8 cellular contexts compared by ENCODE assay signal in the genomic region with DNA sequence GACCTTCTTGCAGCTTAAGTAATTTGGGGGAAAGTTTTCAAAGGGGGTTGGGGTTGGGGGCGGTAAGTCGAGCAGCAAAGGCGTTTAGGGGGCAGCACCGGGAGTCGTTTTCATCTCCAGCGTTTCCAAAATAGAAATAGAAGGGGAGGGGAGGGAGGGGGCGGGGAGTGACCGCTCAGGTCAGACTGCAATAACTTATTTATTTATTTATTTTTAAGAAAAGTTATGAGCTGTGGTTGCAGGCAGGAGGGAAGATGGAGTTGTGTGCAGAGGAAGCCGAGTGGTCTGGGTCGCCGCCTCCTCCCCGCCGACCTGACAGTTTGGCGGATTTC. TPM values are rescaled to one million over a fixed set of nuclear protein-coding genes. Genes with fewer than 3 reads are reported as not detected.
A peak's percentile ranks its signal among the peaks of the same experiment; 100 is the strongest.
DNase-seq lines count a peak whose midpoint lies in the region; ATAC-seq, FAIRE-seq and TF ChIP-seq lines count a peak whose summit lies in the region.

No MANE protein-coding gene starts in this region.

- H2AFZ ChIP-seq in Karpas-422 (ENCODE audit: low read length) = no peak overlapping the region

- POLR2A ChIA-PET in A549 (lab: Yijun Ruan, JAX) = interaction anchor here (1.3 to 1.9 kb wide), 2 partner anchors 14 to 266 kb away, joined by 4 to 8 read pairs; no protein-coding TSS in a partner anchor

- CTCF ChIA-PET in A549 (lab: Yijun Ruan, JAX) = interaction anchor here (0.8 to 5.3 kb wide), 7 partner anchors 9 to 434 kb away, joined by 3 to 47 read pairs (median 6); no protein-coding TSS in a partner anchor

- no peak for TF ChIP-seq POLR2A in A549 (IDR thresholded peaks at IDR 0.05; ENCODE audit: low read length)

- no peaks in the 10 kb centered on the region for H3K9me2 ChIP-seq in Karpas-422 (replicated peaks; ENCODE audit: insufficient read depth, low read length)

- H3K4me1 Mint-ChIP-seq in nephron progenitor cell = peaks cover 68% of the 10 kb centered on the region

- H3K9me3 ChIP-seq in A549 = no peaks in the 10 kb centered on the region
- no peaks in the 10 kb centered on the region for H3K9me3 ChIP-seq in Karpas-422 (ENCODE audit: low read length)

- no peaks in the 10 kb centered on the region for H3K27me3 ChIP-seq in Karpas-422 (ENCODE audit: low read length)

- H3K79me2 ChIP-seq in Karpas-422 (ENCODE audit: low read length) = peaks cover 11% of the 10 kb centered on the region; the same call in 1 of the 2 replicates

- H3K4me3 Mint-ChIP-seq in nephron progenitor cell = peak overlapping the region; percentile 96

- 53% methylated on average over 14 of the region's 14 CpGs for whole genome bisulfite sequencing in A549 (ENCODE audit: missing lambda C conversion rate)

- H3K4me3 ChIP-seq in A549 (peak overlapping the region; percentile 82), Karpas-422 (ENCODE audit: low read length) (peak overlapping the region; percentile 97), epithelial cell of esophagus (ENCODE audit: low read length) (peak overlapping the region; percentile 68)

- TF ChIP-seq CTCF in A549 (IDR thresholded peaks at IDR 0.05) (no peak), epithelial cell of esophagus (IDR thresholded peaks at IDR 0.05; ENCODE audit: insufficient read depth, low read depth, low read length, missing control alignments) (no peak), nephron progenitor cell (IDR thresholded peaks at IDR 0.05) (no peak), omental fat pad (IDR thresholded peaks at IDR 0.05) (no peak)

- no peak overlapping the region for H3K27ac Mint-ChIP-seq in nephron progenitor cell

- H3K27ac ChIP-seq in A549 = peak overlapping the region; percentile 81 to 90
- peak overlapping the region; percentile 78 for H3K27ac ChIP-seq in Karpas-422 (ENCODE audit: low read length)

- TF ChIP-seq EP300 in A549 (IDR thresholded peaks at IDR 0.05) = no peak

- H3K9ac ChIP-seq in Karpas-422 (ENCODE audit: low read length) = peak overlapping the region; percentile 98

- H4K20me1 ChIP-seq in Karpas-422 (ENCODE audit: insufficient read depth, low read depth, low read length) = peaks cover 29% of the 10 kb centered on the region

- no peaks in the 10 kb centered on the region for H3K9me3 Mint-ChIP-seq in nephron progenitor cell

- peaks cover 19% of the 10 kb centered on the region for H3K36me3 Mint-ChIP-seq in nephron progenitor cell (ENCODE audit: low read depth)

- no peak for TF ChIP-seq RAD21 in A549 (conservative IDR thresholded peaks at IDR 0.05 in 1 of 2, IDR thresholded peaks at IDR 0.05 in 1 of 2)

- no peak for ATAC-seq in A549
- no peak for ATAC-seq in GM18867 (IDR thresholded peaks at IDR 0.05; ENCODE audit: unreplicated experiment)
- no peak for ATAC-seq in omental fat pad (ENCODE audit: low FRiP score)
- no peak for ATAC-seq in GM19395 (IDR thresholded peaks at IDR 0.05; ENCODE audit: unreplicated experiment)

- peak overlapping the region; percentile 96 for H3K4me2 ChIP-seq in A549
- peak overlapping the region; percentile 96 for H3K4me2 ChIP-seq in Karpas-422 (ENCODE audit: low read depth, low read length, poor library complexity, severe bottlenecking)

- H3K4me1 ChIP-seq in A549 = peaks cover 58% of the 10 kb centered on the region
- peaks cover 36% of the 10 kb centered on the region for H3K4me1 ChIP-seq in Karpas-422 (ENCODE audit: low read length)

- no peak for FAIRE-seq in A549 (lab: Jason Lieb, UNC)

- DNase-seq in A549 (ENCODE audit: low read depth in 1 of 2, low spot score in 1 of 2) (no peak), Karpas-422 (no peak), epithelial cell of esophagus (ENCODE audit: low read depth) (no peak), nephron progenitor cell (no peak), activated gamma-delta T cell (lab: John Stamatoyannopoulos, UW) (no peak), omental fat pad (ENCODE audit: low spot score) (no peak)

- peaks cover 25% of the 10 kb centered on the region for H3K36me3 ChIP-seq in Karpas-422 (ENCODE audit: insufficient read depth, low read length)

- peaks cover 44% of the 10 kb centered on the region for H3K27me3 Mint-ChIP-seq in nephron progenitor cell (ENCODE audit: low read depth, poor library complexity)

TF ChIP-seq in A549, 52 proteins besides CTCF, POLR2A, EP300 and RAD21:
- TF ChIP-seq NR3C1 (IDR thresholded peaks at IDR 0.05) (no peak), CEBPB (IDR thresholded peaks at IDR 0.05) (no peak), HDAC2 (IDR thresholded peaks at IDR 0.05) (no peak), SREBF2 (IDR thresholded peaks at IDR 0.05) (no peak), CBX8 (IDR thresholded peaks at IDR 0.05) (no peak), EHF (CRISPR knock-in tag; IDR thresholded peaks at IDR 0.05) (no peak), NFE2L2 (conservative IDR thresholded peaks at IDR 0.05; ENCODE audit: low read length) (no peak), TP53 (CRISPR knock-in tag; IDR thresholded peaks at IDR 0.05) (no peak), RNF2 (IDR thresholded peaks at IDR 0.05; ENCODE audit: borderline replicate concordance, low read depth) (no peak), GATA3 (IDR thresholded peaks at IDR 0.05; ENCODE audit: borderline replicate concordance) (no peak), TFCP2L1 (CRISPR knock-in tag; IDR thresholded peaks at IDR 0.05) (no peak), JUNB (IDR thresholded peaks at IDR 0.05) (no peak), ZC3H11A (IDR thresholded peaks at IDR 0.05) (no peak)

RNA-seq across cellular contexts. Expression of a gene that starts 1.5 kb away (rescaled TPM):
- 6.7 and 8.0 TPM in 2 replicates for polyA plus RNA-seq in A549 (2011; rRNA removed)
- polyA plus RNA-seq in A549 (2012; cell fraction: cytosol; rRNA removed) = 5.1 and 7.5 TPM in 2 replicates
- polyA plus RNA-seq in A549 (2012; cell fraction: nucleus; rRNA removed) = 16.9 and 18.6 TPM in 2 replicates
- 9.6 to 14.5 TPM (median 12.3 TPM) in 3 replicates for polyA plus RNA-seq in A549 (2017; fragmentation: RNase III; extraction: RNeasy Plus Mini Kit Qiagen cat#74134 plus additional on column Dnase treatment)
- 5.9 and 7.0 TPM in 2 replicates for polyA minus RNA-seq in A549 (2011; rRNA and poly(A)+ RNA removed)
- total RNA-seq in Karpas-422 (2014; rRNA removed; shearing (Covaris generic); ENCODE audit: low replicate concordance) = 26.4 and 30.3 TPM in 2 replicates
- total RNA-seq in omental fat pad = 1 to 10 TPM in 2 of 4 donors, under 1 TPM in 2; 0.50 to 7.9 (median 1.8) TPM
